ENCODE assay signal across 1 cellular context in the genomic region with DNA sequence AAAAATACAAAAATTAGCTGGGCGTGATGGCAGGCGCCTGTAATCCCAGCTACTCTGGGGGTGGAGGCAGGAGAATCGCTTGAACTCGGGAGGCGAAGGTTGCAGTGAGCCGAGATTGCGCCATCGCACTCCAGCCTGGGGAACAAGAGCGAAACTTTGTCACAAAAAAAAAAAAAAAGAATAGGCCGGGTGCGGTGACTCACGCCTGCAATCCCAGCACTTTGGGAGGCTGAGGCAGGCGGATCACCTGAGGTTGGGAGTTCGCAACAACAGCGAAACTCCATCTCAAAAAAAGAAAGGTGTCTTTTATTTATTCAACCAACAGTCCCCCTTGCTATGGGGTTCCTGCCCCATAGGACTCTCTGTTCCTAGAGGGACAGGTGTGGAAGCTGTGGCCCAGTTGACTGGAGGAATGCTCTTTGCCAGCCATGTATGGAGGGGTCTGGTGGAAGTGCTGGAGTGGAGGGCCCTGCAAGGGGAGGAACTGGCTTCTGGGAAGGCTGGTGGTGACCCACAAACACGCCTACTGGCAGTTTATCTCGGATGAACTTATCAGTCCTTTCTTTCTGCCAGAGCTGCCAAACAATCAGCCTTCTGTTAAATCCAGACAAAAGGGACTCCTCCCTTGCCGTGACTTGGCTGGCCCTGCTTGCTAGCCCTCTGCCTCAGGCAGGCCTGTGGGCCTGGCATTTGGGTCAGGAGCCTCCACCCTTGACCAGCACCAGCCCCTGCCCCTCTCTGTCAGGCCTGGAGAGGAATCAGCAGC.
TF ChIP-seq lines count a peak whose summit lies in the region.

No MANE protein-coding gene starts in this region.

TF ChIP-seq in HepG2, 621 proteins besides CTCF, POLR2A, EP300 and RAD21 (continued from another document and continues in another):
- TF ChIP-seq, protein P1, sequence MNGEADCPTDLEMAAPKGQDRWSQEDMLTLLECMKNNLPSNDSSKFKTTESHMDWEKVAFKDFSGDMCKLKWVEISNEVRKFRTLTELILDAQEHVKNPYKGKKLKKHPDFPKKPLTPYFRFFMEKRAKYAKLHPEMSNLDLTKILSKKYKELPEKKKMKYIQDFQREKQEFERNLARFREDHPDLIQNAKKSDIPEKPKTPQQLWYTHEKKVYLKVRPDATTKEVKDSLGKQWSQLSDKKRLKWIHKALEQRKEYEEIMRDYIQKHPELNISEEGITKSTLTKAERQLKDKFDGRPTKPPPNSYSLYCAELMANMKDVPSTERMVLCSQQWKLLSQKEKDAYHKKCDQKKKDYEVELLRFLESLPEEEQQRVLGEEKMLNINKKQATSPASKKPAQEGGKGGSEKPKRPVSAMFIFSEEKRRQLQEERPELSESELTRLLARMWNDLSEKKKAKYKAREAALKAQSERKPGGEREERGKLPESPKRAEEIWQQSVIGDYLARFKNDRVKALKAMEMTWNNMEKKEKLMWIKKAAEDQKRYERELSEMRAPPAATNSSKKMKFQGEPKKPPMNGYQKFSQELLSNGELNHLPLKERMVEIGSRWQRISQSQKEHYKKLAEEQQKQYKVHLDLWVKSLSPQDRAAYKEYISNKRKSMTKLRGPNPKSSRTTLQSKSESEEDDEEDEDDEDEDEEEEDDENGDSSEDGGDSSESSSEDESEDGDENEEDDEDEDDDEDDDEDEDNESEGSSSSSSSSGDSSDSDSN (CRISPR knock-in tag; IDR thresholded peaks at IDR 0.05): peak; percentile 25; the same call in 1 of the 2 replicates
- TF ChIP-seq, protein P2, sequence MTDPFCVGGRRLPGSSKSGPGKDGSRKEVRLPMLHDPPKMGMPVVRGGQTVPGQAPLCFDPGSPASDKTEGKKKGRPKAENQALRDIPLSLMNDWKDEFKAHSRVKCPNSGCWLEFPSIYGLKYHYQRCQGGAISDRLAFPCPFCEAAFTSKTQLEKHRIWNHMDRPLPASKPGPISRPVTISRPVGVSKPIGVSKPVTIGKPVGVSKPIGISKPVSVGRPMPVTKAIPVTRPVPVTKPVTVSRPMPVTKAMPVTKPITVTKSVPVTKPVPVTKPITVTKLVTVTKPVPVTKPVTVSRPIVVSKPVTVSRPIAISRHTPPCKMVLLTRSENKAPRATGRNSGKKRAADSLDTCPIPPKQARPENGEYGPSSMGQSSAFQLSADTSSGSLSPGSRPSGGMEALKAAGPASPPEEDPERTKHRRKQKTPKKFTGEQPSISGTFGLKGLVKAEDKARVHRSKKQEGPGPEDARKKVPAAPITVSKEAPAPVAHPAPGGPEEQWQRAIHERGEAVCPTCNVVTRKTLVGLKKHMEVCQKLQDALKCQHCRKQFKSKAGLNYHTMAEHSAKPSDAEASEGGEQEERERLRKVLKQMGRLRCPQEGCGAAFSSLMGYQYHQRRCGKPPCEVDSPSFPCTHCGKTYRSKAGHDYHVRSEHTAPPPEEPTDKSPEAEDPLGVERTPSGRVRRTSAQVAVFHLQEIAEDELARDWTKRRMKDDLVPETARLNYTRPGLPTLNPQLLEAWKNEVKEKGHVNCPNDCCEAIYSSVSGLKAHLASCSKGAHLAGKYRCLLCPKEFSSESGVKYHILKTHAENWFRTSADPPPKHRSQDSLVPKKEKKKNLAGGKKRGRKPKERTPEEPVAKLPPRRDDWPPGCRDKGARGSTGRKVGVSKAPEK (CRISPR knock-in tag; IDR thresholded peaks at IDR 0.05; ENCODE audit: borderline replicate concordance): no peak
- TF ChIP-seq, protein P3, sequence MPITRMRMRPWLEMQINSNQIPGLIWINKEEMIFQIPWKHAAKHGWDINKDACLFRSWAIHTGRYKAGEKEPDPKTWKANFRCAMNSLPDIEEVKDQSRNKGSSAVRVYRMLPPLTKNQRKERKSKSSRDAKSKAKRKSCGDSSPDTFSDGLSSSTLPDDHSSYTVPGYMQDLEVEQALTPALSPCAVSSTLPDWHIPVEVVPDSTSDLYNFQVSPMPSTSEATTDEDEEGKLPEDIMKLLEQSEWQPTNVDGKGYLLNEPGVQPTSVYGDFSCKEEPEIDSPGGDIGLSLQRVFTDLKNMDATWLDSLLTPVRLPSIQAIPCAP (CRISPR knock-in tag; IDR thresholded peaks at IDR 0.05; ENCODE audit: low read depth): no peak
- TF ChIP-seq, protein P4, sequence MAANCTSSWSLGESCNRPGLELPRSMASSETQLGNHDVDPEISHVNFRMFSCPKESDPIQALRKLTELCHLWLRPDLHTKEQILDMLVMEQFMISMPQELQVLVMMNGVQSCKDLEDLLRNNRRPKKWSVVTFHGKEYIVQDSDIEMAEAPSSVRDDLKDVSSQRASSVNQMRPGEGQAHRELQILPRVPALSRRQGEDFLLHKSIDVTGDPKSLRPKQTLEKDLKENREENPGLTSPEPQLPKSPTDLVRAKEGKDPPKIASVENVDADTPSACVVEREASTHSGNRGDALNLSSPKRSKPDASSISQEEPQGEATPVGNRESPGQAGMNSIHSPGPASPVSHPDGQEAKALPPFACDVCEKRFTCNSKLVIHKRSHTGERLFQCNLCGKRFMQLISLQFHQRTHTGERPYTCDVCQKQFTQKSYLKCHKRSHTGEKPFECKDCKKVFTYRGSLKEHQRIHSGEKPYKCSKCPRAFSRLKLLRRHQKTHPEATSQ (CRISPR knock-in tag; IDR thresholded peaks at IDR 0.05; ENCODE audit: borderline replicate concordance): no peak
- TF ChIP-seq CHD2 (IDR thresholded peaks at IDR 0.05; ENCODE audit: low read depth, low read length): no peak
- no peak for TF ChIP-seq TBL1XR1 (IDR thresholded peaks at IDR 0.05; ENCODE audit: borderline replicate concordance, low read length, partially characterized antibody)
- TF ChIP-seq ZNF234 (CRISPR knock-in tag; conservative IDR thresholded peaks at IDR 0.05): no peak
- TF ChIP-seq REPIN1 (CRISPR knock-in tag; IDR thresholded peaks at IDR 0.05; ENCODE audit: borderline replicate concordance, low read depth): peak; percentile 22; the same call in 1 of the 2 replicates
- TF ChIP-seq, protein P5, sequence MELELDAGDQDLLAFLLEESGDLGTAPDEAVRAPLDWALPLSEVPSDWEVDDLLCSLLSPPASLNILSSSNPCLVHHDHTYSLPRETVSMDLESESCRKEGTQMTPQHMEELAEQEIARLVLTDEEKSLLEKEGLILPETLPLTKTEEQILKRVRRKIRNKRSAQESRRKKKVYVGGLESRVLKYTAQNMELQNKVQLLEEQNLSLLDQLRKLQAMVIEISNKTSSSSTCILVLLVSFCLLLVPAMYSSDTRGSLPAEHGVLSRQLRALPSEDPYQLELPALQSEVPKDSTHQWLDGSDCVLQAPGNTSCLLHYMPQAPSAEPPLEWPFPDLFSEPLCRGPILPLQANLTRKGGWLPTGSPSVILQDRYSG (CRISPR knock-in tag; IDR thresholded peaks at IDR 0.05): no peak
- peak; percentile 91 for TF ChIP-seq ZNF263 (CRISPR knock-in tag; IDR thresholded peaks at IDR 0.05)
- TF ChIP-seq MIXL1 (CRISPR knock-in tag; IDR thresholded peaks at IDR 0.05): no peak
- no peak for TF ChIP-seq ZNF616 (CRISPR knock-in tag; IDR thresholded peaks at IDR 0.05; ENCODE audit: low read depth)
- TF ChIP-seq TOPORS (CRISPR knock-in tag; IDR thresholded peaks at IDR 0.05): no peak
- TF ChIP-seq, protein P6, sequence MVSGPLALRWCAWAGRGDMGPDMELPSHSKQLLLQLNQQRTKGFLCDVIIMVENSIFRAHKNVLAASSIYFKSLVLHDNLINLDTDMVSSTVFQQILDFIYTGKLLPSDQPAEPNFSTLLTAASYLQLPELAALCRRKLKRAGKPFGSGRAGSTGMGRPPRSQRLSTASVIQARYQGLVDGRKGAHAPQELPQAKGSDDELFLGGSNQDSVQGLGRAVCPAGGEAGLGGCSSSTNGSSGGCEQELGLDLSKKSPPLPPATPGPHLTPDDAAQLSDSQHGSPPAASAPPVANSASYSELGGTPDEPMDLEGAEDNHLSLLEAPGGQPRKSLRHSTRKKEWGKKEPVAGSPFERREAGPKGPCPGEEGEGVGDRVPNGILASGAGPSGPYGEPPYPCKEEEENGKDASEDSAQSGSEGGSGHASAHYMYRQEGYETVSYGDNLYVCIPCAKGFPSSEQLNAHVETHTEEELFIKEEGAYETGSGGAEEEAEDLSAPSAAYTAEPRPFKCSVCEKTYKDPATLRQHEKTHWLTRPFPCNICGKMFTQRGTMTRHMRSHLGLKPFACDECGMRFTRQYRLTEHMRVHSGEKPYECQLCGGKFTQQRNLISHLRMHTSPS (CRISPR knock-in tag; IDR thresholded peaks at IDR 0.05; ENCODE audit: low read depth): no peak
- TF ChIP-seq AGO2 (optimal IDR thresholded peaks at IDR 0.05; ENCODE audit: low read depth, low read length): no peak
- no peak for TF ChIP-seq ZNF543 (CRISPR knock-in tag; IDR thresholded peaks at IDR 0.05)
- no peak for TF ChIP-seq SAFB2 (CRISPR knock-in tag; IDR thresholded peaks at IDR 0.05; ENCODE audit: borderline replicate concordance, low read depth)
- TF ChIP-seq GTF2F1 (IDR thresholded peaks at IDR 0.05; ENCODE audit: low read length): no peak
- no peak; the same call in 1 of the 2 replicates for TF ChIP-seq CREM (IDR thresholded peaks at IDR 0.05)
- TF ChIP-seq CREM (CRISPR knock-in tag; IDR thresholded peaks at IDR 0.05): no peak
- no peak for TF ChIP-seq FOXM1 (CRISPR knock-in tag; IDR thresholded peaks at IDR 0.05)
- TF ChIP-seq, protein P7, sequence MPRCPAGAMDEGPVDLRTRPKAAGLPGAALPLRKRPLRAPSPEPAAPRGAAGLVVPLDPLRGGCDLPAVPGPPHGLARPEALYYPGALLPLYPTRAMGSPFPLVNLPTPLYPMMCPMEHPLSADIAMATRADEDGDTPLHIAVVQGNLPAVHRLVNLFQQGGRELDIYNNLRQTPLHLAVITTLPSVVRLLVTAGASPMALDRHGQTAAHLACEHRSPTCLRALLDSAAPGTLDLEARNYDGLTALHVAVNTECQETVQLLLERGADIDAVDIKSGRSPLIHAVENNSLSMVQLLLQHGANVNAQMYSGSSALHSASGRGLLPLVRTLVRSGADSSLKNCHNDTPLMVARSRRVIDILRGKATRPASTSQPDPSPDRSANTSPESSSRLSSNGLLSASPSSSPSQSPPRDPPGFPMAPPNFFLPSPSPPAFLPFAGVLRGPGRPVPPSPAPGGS (CRISPR knock-in tag; IDR thresholded peaks at IDR 0.05): peak; percentile 60; the same call in 1 of the 2 replicates
- TF ChIP-seq FOSL1 (CRISPR knock-in tag; IDR thresholded peaks at IDR 0.05; ENCODE audit: borderline replicate concordance): peak; percentile 62; the same call in 1 of the 2 replicates
- TF ChIP-seq KLF11 (CRISPR knock-in tag; IDR thresholded peaks at IDR 0.05): no peak
- no peak for TF ChIP-seq ZNF724P (CRISPR knock-in tag; IDR thresholded peaks at IDR 0.05; ENCODE audit: borderline replicate concordance)
- no peak for TF ChIP-seq ZNF780A (CRISPR knock-in tag; IDR thresholded peaks at IDR 0.05)
- TF ChIP-seq KDM3A (CRISPR knock-in tag; IDR thresholded peaks at IDR 0.05; ENCODE audit: low read depth): no peak
- TF ChIP-seq, protein P8, sequence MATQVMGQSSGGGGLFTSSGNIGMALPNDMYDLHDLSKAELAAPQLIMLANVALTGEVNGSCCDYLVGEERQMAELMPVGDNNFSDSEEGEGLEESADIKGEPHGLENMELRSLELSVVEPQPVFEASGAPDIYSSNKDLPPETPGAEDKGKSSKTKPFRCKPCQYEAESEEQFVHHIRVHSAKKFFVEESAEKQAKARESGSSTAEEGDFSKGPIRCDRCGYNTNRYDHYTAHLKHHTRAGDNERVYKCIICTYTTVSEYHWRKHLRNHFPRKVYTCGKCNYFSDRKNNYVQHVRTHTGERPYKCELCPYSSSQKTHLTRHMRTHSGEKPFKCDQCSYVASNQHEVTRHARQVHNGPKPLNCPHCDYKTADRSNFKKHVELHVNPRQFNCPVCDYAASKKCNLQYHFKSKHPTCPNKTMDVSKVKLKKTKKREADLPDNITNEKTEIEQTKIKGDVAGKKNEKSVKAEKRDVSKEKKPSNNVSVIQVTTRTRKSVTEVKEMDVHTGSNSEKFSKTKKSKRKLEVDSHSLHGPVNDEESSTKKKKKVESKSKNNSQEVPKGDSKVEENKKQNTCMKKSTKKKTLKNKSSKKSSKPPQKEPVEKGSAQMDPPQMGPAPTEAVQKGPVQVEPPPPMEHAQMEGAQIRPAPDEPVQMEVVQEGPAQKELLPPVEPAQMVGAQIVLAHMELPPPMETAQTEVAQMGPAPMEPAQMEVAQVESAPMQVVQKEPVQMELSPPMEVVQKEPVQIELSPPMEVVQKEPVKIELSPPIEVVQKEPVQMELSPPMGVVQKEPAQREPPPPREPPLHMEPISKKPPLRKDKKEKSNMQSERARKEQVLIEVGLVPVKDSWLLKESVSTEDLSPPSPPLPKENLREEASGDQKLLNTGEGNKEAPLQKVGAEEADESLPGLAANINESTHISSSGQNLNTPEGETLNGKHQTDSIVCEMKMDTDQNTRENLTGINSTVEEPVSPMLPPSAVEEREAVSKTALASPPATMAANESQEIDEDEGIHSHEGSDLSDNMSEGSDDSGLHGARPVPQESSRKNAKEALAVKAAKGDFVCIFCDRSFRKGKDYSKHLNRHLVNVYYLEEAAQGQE (IDR thresholded peaks at IDR 0.05; ENCODE audit: borderline replicate concordance in 1 of 2, low read depth in 1 of 2, low read length in 2 of 2): no peak
- no peak for TF ChIP-seq HES4 (CRISPR knock-in tag; IDR thresholded peaks at IDR 0.05; ENCODE audit: borderline replicate concordance)
- no peak for TF ChIP-seq ZNF205 (CRISPR knock-in tag; IDR thresholded peaks at IDR 0.05)
- TF ChIP-seq, protein P9, sequence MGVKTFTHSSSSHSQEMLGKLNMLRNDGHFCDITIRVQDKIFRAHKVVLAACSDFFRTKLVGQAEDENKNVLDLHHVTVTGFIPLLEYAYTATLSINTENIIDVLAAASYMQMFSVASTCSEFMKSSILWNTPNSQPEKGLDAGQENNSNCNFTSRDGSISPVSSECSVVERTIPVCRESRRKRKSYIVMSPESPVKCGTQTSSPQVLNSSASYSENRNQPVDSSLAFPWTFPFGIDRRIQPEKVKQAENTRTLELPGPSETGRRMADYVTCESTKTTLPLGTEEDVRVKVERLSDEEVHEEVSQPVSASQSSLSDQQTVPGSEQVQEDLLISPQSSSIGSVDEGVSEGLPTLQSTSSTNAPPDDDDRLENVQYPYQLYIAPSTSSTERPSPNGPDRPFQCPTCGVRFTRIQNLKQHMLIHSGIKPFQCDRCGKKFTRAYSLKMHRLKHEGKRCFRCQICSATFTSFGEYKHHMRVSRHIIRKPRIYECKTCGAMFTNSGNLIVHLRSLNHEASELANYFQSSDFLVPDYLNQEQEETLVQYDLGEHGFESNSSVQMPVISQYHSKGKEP (CRISPR knock-in tag; IDR thresholded peaks at IDR 0.05): no peak
- no peak for TF ChIP-seq PLRG1 (conservative IDR thresholded peaks at IDR 0.05)
- TF ChIP-seq JUN (CRISPR knock-in tag; IDR thresholded peaks at IDR 0.05): 0 out of 2 replicates have a peak, but pooled peaks have one; percentile 42
- no peak for TF ChIP-seq PHB2 (IDR thresholded peaks at IDR 0.05; ENCODE audit: partially characterized antibody)
- TF ChIP-seq ZNF30 (CRISPR knock-in tag; IDR thresholded peaks at IDR 0.05): no peak
- no peak; the same call in 1 of the 2 replicates for TF ChIP-seq GATAD2A (CRISPR knock-in tag; IDR thresholded peaks at IDR 0.05)
- TF ChIP-seq KMT2A (CRISPR knock-in tag; IDR thresholded peaks at IDR 0.05): 0 out of 2 replicates have a peak, but pooled peaks have one; percentile 21
- peak; percentile 19 for TF ChIP-seq SALL1 (CRISPR knock-in tag; IDR thresholded peaks at IDR 0.05)
